16 cellular contexts compared by ENCODE assay signal in the genomic region with DNA sequence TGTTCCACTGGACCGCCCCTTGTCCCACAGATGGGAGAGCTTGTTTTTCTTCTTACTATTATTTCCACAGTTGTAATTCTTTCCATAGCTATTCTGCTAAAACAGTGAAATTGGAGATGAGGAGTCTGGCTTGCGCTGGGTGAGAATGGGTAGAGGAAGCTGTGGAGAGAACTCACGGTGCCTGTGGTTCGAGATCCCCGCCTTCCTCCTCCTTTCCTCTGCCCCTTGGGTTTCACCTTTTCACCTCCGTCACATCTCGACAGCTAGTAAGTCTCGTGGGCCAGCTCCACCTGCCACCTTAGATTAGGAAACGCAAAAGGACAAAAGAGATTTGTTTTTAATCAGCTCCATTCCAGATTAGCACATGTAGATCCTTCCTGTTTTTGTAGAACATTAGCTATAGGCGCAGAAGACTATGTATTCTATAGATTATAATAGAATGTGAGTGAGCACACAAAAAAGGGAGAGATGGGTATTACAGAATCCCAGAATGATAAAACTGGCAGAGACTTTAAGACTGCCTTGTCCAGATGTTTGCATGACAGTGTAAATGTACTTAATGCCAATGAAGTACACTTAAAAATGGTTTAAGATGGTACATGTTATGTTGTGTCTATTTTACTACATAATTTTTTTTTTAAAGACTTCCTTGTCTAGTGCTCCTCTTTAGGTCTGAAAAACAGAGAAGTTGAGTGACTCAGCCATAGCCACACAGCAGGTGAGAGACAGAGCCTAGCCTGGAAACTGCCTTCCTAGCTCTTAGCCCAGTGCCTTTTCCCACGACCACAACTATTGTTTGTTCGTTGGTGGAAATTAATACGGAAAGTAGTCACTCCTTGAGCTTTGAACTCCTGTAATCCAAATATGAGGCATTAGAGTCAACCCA. TPM values are rescaled to one million over a fixed set of nuclear protein-coding genes. Genes with fewer than 3 reads are reported as not detected.
A peak's percentile ranks its signal among the peaks of the same experiment; 100 is the strongest.
DNase-seq lines count a peak whose midpoint lies in the region; ATAC-seq and TF ChIP-seq lines count a peak whose summit lies in the region.
"Had no signal": no experiment of that assay in that cellular context is flagged by ENCODE, and none has a peak within 500 bp of the region (broad histone marks: within the 10 kb centered on the region; RNA-seq: fewer than 3 reads in every experiment).

No MANE protein-coding gene starts in this region.

- no peaks in the 10 kb centered on the region for H3K27me3 Mint-ChIP-seq in activated B cell treated with CpG ODN at 0.5 μM for 24 hours
- H3K27me3 Mint-ChIP-seq in endodermal cell (ENCODE audit: insufficient read depth) = no peaks in the 10 kb centered on the region

- CTCF ChIA-PET in activated B cell treated with CpG ODN at 0.5 μM for 24 hours (lab: Charles Lee) = interaction anchor here (2.7 kb wide), 1 partner anchor 21 kb away, joined by 13 read pairs; the partner anchor contains the start of gene TRIB2

- H3K4me3 Mint-ChIP-seq in activated B cell treated with CpG ODN at 0.5 μM for 24 hours (no peak overlapping the region), endodermal cell (no peak overlapping the region)

- H3K4me1 Mint-ChIP-seq in activated B cell treated with CpG ODN at 0.5 μM for 24 hours (peaks cover 31% of the 10 kb centered on the region), endodermal cell (peaks cover 2% of the 10 kb centered on the region)

- peak; percentile 49 for DNase-seq in NCI-H82 (lab: John Stamatoyannopoulos, UW)
- no peak for DNase-seq in NCI-H82 treated with DMSO at 0.1 percent for 48 hours (lab: John Stamatoyannopoulos, UW; ENCODE audit: unreplicated experiment)
- DNase-seq in activated B cell treated with CpG ODN at 0.5 μM for 24 hours = no peak
- no peak for DNase-seq in lower lobe of right lung
- no peak for DNase-seq in endodermal cell
- DNase-seq: activated CD4-positive, alpha-beta T cell treated with anti-CD3 and anti-CD28 coated beads for 48 hours; activated T-cell treated with anti-CD3 and anti-CD28 coated beads, Interleukin-2, amount 50 U/mL, for 1 hour; NCI-H2081 treated with DMSO at 0.1 percent for 48 hours; NCI-H69 had no signal

- H3K27ac Mint-ChIP-seq in activated B cell treated with CpG ODN at 0.5 μM for 24 hours (peak overlapping the region; percentile 20), endodermal cell (no peak overlapping the region)

- POLR2A ChIA-PET in activated B cell treated with CpG ODN at 0.5 μM for 24 hours (lab: Charles Lee) = interaction anchor here (0.6 kb wide), 1 partner anchor 908 kb away, joined by 3 read pairs; no protein-coding TSS in a partner anchor

- peak overlapping the region; percentile 31 for H3K27ac ChIP-seq in lower lobe of right lung
- H3K27ac ChIP-seq in subcutaneous abdominal adipose tissue (ENCODE audit: low read depth, low read length) = peak overlapping the region; percentile 47
- H3K27ac ChIP-seq in endodermal cell (ENCODE audit: low read depth, low read length) = no peak overlapping the region
- H3K27ac ChIP-seq: 22Rv1 had no signal

- H3K27me3 ChIP-seq in lower lobe of right lung (ENCODE audit: low read depth) = no peaks in the 10 kb centered on the region
- no peaks in the 10 kb centered on the region for H3K27me3 ChIP-seq in subcutaneous abdominal adipose tissue (ENCODE audit: control insufficient read depth in 5 of 5, insufficient read depth in 4 of 5, low read length in 5 of 5)
- no peaks in the 10 kb centered on the region for H3K27me3 ChIP-seq in endodermal cell (ENCODE audit: control insufficient read depth, insufficient read depth, low read length, poor library complexity, severe bottlenecking)

- H3K9me3 ChIP-seq in lower lobe of right lung (no peaks in the 10 kb centered on the region), subcutaneous abdominal adipose tissue (ENCODE audit: control insufficient read depth in 5 of 5, low read length in 5 of 5) (no peaks in the 10 kb centered on the region), endodermal cell (ENCODE audit: control insufficient read depth, low read length) (no peaks in the 10 kb centered on the region)

- H3K36me3 Mint-ChIP-seq in activated B cell treated with CpG ODN at 0.5 μM for 24 hours (ENCODE audit: low read depth) (peaks cover 87% of the 10 kb centered on the region), endodermal cell (ENCODE audit: low read depth) (peaks cover 40% of the 10 kb centered on the region)
- H3K36me3 Mint-ChIP-seq: CD14-positive monocyte had no signal

- H3K9me3 Mint-ChIP-seq in activated B cell treated with CpG ODN at 0.5 μM for 24 hours = no peaks in the 10 kb centered on the region
- no peaks in the 10 kb centered on the region for H3K9me3 Mint-ChIP-seq in endodermal cell

- WGBS in endodermal cell (ENCODE audit: insufficient coverage in 1 of 2, insufficient read length in 1 of 2), 2 experiments = 91 to 100% methylated on average over 4 to 13 of the region's 13 CpGs

- H3K9ac ChIP-seq in subcutaneous abdominal adipose tissue (ENCODE audit: low read length in 5 of 5) (no peak overlapping the region), endodermal cell (ENCODE audit: extremely low read depth, low read length, poor library complexity, severe bottlenecking) (no peak overlapping the region)

- peaks cover 78% of the 10 kb centered on the region for H3K36me3 ChIP-seq in lower lobe of right lung
- H3K36me3 ChIP-seq in subcutaneous abdominal adipose tissue (ENCODE audit: control insufficient read depth in 5 of 5, insufficient read depth in 5 of 5, low read length in 5 of 5) = peaks cover 0 to 42% (median 30%) of the 10 kb centered on the region in 5 donors
- no peaks in the 10 kb centered on the region for H3K36me3 ChIP-seq in endodermal cell (ENCODE audit: control insufficient read depth, insufficient read depth, low read length)

- H3K4me1 ChIP-seq in lower lobe of right lung (peaks cover 34% of the 10 kb centered on the region), subcutaneous abdominal adipose tissue (ENCODE audit: control insufficient read depth in 5 of 5, insufficient read depth in 5 of 5, low read length in 5 of 5) (peaks cover 0 to 74% (median 16%) of the 10 kb centered on the region in 5 donors), endodermal cell (ENCODE audit: control insufficient read depth, insufficient read depth, low read length) (no peaks in the 10 kb centered on the region)

- TF ChIP-seq CTCF in activated B cell treated with CpG ODN at 0.5 μM for 24 hours (IDR thresholded peaks at IDR 0.05) (no peak), lower lobe of right lung (IDR thresholded peaks at IDR 0.05) (no peak), endodermal cell (conservative IDR thresholded peaks at IDR 0.05) (no peak)

- H3K4me3 ChIP-seq in lower lobe of right lung = no peak overlapping the region
- H3K4me3 ChIP-seq in subcutaneous abdominal adipose tissue (ENCODE audit: low read depth in 1 of 5, low read length in 5 of 5) = no peak overlapping the region
- H3K4me3 ChIP-seq in endodermal cell (ENCODE audit: low read length) = no peak overlapping the region
- H3K4me3 ChIP-seq: coronary artery had no signal

- intact Hi-C loops in activated B cell treated with CpG ODN at 0.5 μM for 24 hours (cut with micrococcal nuclease) = no loop called here
- intact Hi-C loops in lower lobe of right lung (cut with DNase I) = no loop called here

- ATAC-seq in activated B cell treated with CpG ODN at 0.5 μM for 24 hours (ENCODE audit: low read depth) = no peak
- ATAC-seq in lower lobe of right lung = no peak
- no peak for ATAC-seq in HG03196 (IDR thresholded peaks at IDR 0.05; ENCODE audit: unreplicated experiment)
- no peak for ATAC-seq in HG02642 (IDR thresholded peaks at IDR 0.05; ENCODE audit: poor library complexity, unreplicated experiment)
- ATAC-seq: esophagus mucosa had no signal

RNA-seq across cellular contexts. Expression of gene TRIB2, which starts 20.7 kb away (rescaled TPM):
- total RNA-seq in activated B cell treated with CpG ODN at 0.5 μM for 24 hours = 17.7 and 19.3 TPM in 2 replicates
- 35.1 TPM for total RNA-seq in lower lobe of right lung
- total RNA-seq in endodermal cell = 10 to 100 TPM; 23.8 to 29.8 TPM
- polyA plus RNA-seq in endodermal cell (2013, experiment 1 of 2) = 91.6 TPM
- 87.1 TPM for polyA plus RNA-seq in endodermal cell (2013, experiment 2 of 2)
